8 cellular contexts compared by ENCODE assay signal in the genomic region with DNA sequence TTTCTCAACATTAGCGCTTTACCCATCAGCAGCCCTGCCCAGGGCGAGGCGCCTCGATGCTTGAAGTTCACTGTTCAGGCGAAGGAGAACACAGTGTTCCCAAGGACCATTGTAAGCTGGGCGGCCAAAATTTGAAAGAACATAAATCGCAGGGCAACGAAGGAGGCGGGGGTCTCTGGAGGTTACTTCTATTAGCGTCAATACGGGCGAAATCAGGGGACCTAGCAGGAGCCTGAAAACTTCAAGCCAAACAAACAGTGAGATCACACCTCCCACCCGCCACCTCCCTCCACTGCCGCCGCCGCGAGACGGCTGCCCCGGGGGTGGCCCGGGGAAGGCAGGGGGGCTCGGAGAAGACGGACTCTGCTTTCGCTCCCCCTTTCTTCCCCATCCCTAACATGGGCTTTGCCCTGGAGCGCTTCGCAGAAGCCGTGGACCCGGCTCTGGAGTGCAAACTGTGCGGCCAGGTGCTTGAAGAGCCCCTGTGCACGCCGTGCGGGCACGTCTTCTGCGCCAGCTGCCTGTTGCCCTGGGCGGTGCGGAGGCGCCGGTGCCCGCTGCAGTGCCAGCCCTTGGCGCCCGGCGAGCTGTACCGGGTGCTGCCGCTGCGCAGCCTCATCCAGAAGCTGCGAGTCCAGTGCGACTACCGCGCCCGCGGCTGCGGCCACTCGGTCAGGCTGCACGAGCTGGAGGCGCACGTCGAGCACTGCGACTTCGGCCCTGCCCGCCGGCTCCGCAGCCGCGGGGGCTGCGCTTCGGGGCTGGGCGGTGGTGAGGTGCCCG. TPM values are rescaled to one million over a fixed set of nuclear protein-coding genes. Genes with fewer than 3 reads are reported as not detected.
DNase-seq lines count a peak whose midpoint lies in the region; ATAC-seq and TF ChIP-seq lines count a peak whose summit lies in the region.

A gene (plus strand): TSS at position 263 of the 783 bp plus-strand sequence.

- 6 to 11% methylated on average over 39 to 58 of the region's 67 CpGs for WGBS in mesodermal cell (ENCODE audit: insufficient coverage in 2 of 2), 2 experiments

- DNase-seq in NCI-H2081 (lab: John Stamatoyannopoulos, UW): peak; percentile 35 to 60
- DNase-seq in NCI-H2081 treated with DMSO at 0.1 percent for 48 hours (lab: John Stamatoyannopoulos, UW): no peak
- peak; percentile 42 to 81 for DNase-seq in tibial artery
- DNase-seq in NCI-H128 (lab: John Stamatoyannopoulos, UW; ENCODE audit: unreplicated experiment): no peak
- no peak for DNase-seq in activated CD4-positive, alpha-beta T cell treated with anti-CD3 and anti-CD28 coated beads for 1 hour

- ATAC-seq in HG02763 (IDR thresholded peaks at IDR 0.05; ENCODE audit: unreplicated experiment): no peak

- no peaks in the 10 kb centered on the region for H3K27me3 ChIP-seq in endocrine pancreas (ENCODE audit: control insufficient read depth, insufficient read depth, low read length)
- H3K27me3 ChIP-seq in tibial artery: no peaks in the 10 kb centered on the region

- H3K9me3 ChIP-seq in endocrine pancreas (ENCODE audit: control insufficient read depth, low read length) (no peaks in the 10 kb centered on the region), mesodermal cell (ENCODE audit: control insufficient read depth, low read length) (no peaks in the 10 kb centered on the region), tibial artery (no peaks in the 10 kb centered on the region)

- H3K4me3 ChIP-seq in endocrine pancreas (ENCODE audit: control insufficient read depth, insufficient read depth, low read length) (peak within 1 kb of the TSS; percentile 47), mesodermal cell (ENCODE audit: extremely low read depth, insufficient read depth, low read length, poor library complexity, severe bottlenecking) (peak within 1 kb of the TSS; percentile 12), tibial artery (peak within 1 kb of the TSS; percentile 69 to 78)

- no peaks in the 10 kb centered on the region for H3K36me3 ChIP-seq in endocrine pancreas (ENCODE audit: control insufficient read depth, insufficient read depth, low read length)
- H3K36me3 ChIP-seq in mesodermal cell (ENCODE audit: control insufficient read depth, insufficient read depth, low read length): no peaks in the 10 kb centered on the region
- H3K36me3 ChIP-seq in tibial artery: no peaks in the 10 kb centered on the region

- H3K27ac ChIP-seq in mesodermal cell (ENCODE audit: low read depth, low read length, severe bottlenecking) (no peak within 1 kb of the TSS), tibial artery (peak within 1 kb of the TSS; percentile 91 to 92)

- H3K4me1 ChIP-seq in endocrine pancreas (ENCODE audit: control insufficient read depth, insufficient read depth, low read length) (no peaks in the 10 kb centered on the region), mesodermal cell (ENCODE audit: control insufficient read depth, insufficient read depth, low read length, poor library complexity, severe bottlenecking) (no peaks in the 10 kb centered on the region), tibial artery (peaks cover 0 to 59% (median 8%) of the 10 kb centered on the region in 4 donors)

- H3K9ac ChIP-seq in endocrine pancreas (ENCODE audit: control insufficient read depth, insufficient read depth, low read length): no peak within 1 kb of the TSS

- intact Hi-C loops in tibial artery (cut with DNase I; ENCODE audit: low total_unique reads): no loop called here

- peak in 1 of 2 experiments; percentile 13 for TF ChIP-seq CTCF in tibial artery (IDR thresholded peaks at IDR 0.05)

RNA-seq across cellular contexts. Expression of the gene that starts here (rescaled TPM):
- 1.0 TPM for polyA plus RNA-seq in mesodermal cell (2013, experiment 1 of 2)
- polyA plus RNA-seq in mesodermal cell (2013, experiment 2 of 2): 0.96 TPM

Comparison
In these comparisons a context has a peak if more than half of its experiments do, and no peak if none do; other contexts are left out.
1. DNase-seq: peak in NCI-H2081 (2 of 2) and tibial artery (2 of 2); none in NCI-H2081 treated with DMSO at 0.1 percent for 48 hours (single experiment), NCI-H128 (single experiment) and activated CD4-positive, alpha-beta T cell treated with anti-CD3 and anti-CD28 coated beads for 1 hour (single experiment).
2. H3K4me3 ChIP-seq: peak in every context shown above with its lines; median percentile 74 in tibial artery; 47 in endocrine pancreas; 12 in mesodermal cell.